8 cellular contexts compared by ENCODE assay signal in the genomic region with DNA sequence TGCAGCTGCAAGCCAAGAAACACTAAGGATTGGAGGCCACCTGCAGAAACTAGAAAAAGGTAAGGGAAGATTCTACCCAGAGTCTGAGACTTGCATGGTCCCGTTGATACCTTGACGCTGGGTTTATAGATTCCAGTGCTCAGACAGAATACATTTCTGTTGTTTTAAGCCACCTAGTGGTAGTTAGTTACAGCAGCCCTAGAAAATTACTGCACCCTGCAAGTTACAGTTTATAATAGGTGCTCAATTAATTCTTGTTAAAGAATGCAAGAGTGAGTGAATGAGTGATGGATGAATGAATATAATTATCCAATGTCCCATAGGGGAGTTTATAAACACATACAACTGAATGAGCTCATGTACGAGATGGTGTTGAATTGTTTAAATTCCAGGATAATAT.
A peak's percentile ranks its signal among the peaks of the same experiment; 100 is the strongest.
DNase-seq lines count a peak whose midpoint lies in the region; ATAC-seq and TF ChIP-seq lines count a peak whose summit lies in the region.

No MANE protein-coding gene starts in this region.

- H3K9me3 ChIP-seq in SU-DHL-6 (ENCODE audit: insufficient read depth, low read length) (no peaks in the 10 kb centered on the region), left lung (no peaks in the 10 kb centered on the region), suprapubic skin (no peaks in the 10 kb centered on the region)

- 0 out of 2 replicates have a peak, but pooled peaks cover 2% of the 10 kb centered on the region for H4K20me1 ChIP-seq in SU-DHL-6 (ENCODE audit: low read depth, low read length)

- 63% methylated on average over 3 of the region's 3 CpGs for WGBS in suprapubic skin

- ATAC-seq in HG03378 (IDR thresholded peaks at IDR 0.05; ENCODE audit: unreplicated experiment) (peak; percentile 53), left lung (peak; percentile 26)

- H3K9me2 ChIP-seq in SU-DHL-6 (replicated peaks; ENCODE audit: insufficient read depth, low read length): no peaks in the 10 kb centered on the region

- no peak for TF ChIP-seq POLR2A in suprapubic skin (IDR thresholded peaks at IDR 0.05)

- DNase-seq in GM10266 (ENCODE audit: extremely low spot score): peak; percentile 35
- no peak for DNase-seq in left lung
- no peak for DNase-seq in retina
- DNase-seq in NK-92 (lab: John Stamatoyannopoulos, UW; ENCODE audit: unreplicated experiment): no peak
- no peak for DNase-seq in suprapubic skin (ENCODE audit: low spot score in 2 of 2)
- no peak for DNase-seq in NCI-H1930 (lab: John Stamatoyannopoulos, UW)

- TF ChIP-seq CTCF in GM10266 (IDR thresholded peaks at IDR 0.05; ENCODE audit: control insufficient read depth, insufficient read depth, low read depth, missing control alignments) (no peak), SU-DHL-6 (IDR thresholded peaks at IDR 0.05; ENCODE audit: insufficient read depth, low read length, poor library complexity, severe bottlenecking) (peak; percentile 67), left lung (IDR thresholded peaks at IDR 0.05) (peak; percentile 15 to 29), suprapubic skin (IDR thresholded peaks at IDR 0.05) (peak in 1 of 2 donors; percentile 25)

- TF ChIP-seq EP300 in suprapubic skin (IDR thresholded peaks at IDR 0.05): no peak

- no peaks in the 10 kb centered on the region for H3K27me3 ChIP-seq in SU-DHL-6 (ENCODE audit: low read length)
- H3K27me3 ChIP-seq in left lung: no peaks in the 10 kb centered on the region
- no peaks in the 10 kb centered on the region for H3K27me3 ChIP-seq in suprapubic skin

- H3F3A ChIP-seq in SU-DHL-6 (ENCODE audit: insufficient read depth): no peaks in the 10 kb centered on the region

- no peak overlapping the region for H3K9ac ChIP-seq in SU-DHL-6 (ENCODE audit: low read length)

- H3K4me1 ChIP-seq in left lung (no peaks in the 10 kb centered on the region), suprapubic skin (no peaks in the 10 kb centered on the region)

- H3K27ac ChIP-seq in SU-DHL-6 (ENCODE audit: low read depth, low read length) (no peak overlapping the region), left lung (no peak overlapping the region), suprapubic skin (no peak overlapping the region)

- H3K4me3 ChIP-seq in SU-DHL-6 (ENCODE audit: insufficient read depth, low read length, poor library complexity, severe bottlenecking): no peak overlapping the region
- no peak overlapping the region for H3K4me3 ChIP-seq in left lung
- no peak overlapping the region for H3K4me3 ChIP-seq in suprapubic skin

- H3K79me2 ChIP-seq in SU-DHL-6 (ENCODE audit: insufficient read depth, low read length): no peaks in the 10 kb centered on the region

- no peak overlapping the region for H3K4me2 ChIP-seq in SU-DHL-6 (ENCODE audit: low read depth, low read length, poor library complexity, severe bottlenecking)

- intact Hi-C loops in left lung (cut with DNase I): no loop called here

- H3K36me3 ChIP-seq in SU-DHL-6 (ENCODE audit: low read length) (no peaks in the 10 kb centered on the region), left lung (no peaks in the 10 kb centered on the region), suprapubic skin (no peaks in the 10 kb centered on the region)

- no peak overlapping the region for H2AFZ ChIP-seq in SU-DHL-6 (ENCODE audit: low read depth, low read length, severe bottlenecking)
